Comparison of ENCODE assay signal across 8 cellular contexts in the genomic region with DNA sequence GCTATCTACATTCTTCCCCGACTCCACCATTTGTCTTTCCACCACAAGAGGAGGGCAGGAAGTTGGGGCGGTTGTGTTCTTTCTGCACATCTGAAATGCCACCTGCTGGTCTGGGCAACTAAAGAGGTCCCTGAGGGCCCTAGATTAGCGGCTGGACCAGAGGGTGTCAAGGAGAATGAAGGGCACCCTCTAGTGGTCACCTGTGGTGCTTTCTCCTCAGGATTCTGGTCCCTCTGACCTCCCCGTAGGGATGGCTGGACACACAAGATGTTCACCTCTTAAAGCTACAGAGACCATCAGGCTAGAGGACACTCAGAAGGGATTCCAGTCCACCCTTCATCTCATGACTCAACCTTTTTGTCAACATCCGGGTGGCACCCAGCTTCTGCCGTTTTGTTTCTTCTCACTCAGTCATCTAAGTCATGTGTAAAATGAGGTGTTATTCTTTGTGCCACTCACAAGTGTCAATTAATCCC. TPM values are rescaled to one million over a fixed set of nuclear protein-coding genes. Genes with fewer than 3 reads are reported as not detected.
DNase-seq lines count a peak whose midpoint lies in the region; ATAC-seq and TF ChIP-seq lines count a peak whose summit lies in the region.

No MANE protein-coding gene starts in this region.

- H3K27ac Mint-ChIP-seq in Caco-2 (ENCODE audit: unreplicated experiment) = no peak overlapping the region

- no peak overlapping the region for H3K9ac ChIP-seq in GM23248

- H3K79me2 ChIP-seq in GM23248 (ENCODE audit: insufficient read depth) = no peaks in the 10 kb centered on the region

- no peaks in the 10 kb centered on the region for H3K4me1 Mint-ChIP-seq in Caco-2 (ENCODE audit: low read depth, unreplicated experiment)

- no peaks in the 10 kb centered on the region for H3K4me1 ChIP-seq in Caco-2
- H3K4me1 ChIP-seq in GM23248 (ENCODE audit: insufficient read depth) = no peaks in the 10 kb centered on the region

- H3K4me2 ChIP-seq in GM23248 (ENCODE audit: unreplicated experiment) = no peak overlapping the region

- H3K9me2 ChIP-seq in GM23248 (ENCODE audit: insufficient read depth) = no peaks in the 10 kb centered on the region

- BruUV-seq in Caco-2 (replicated peaks; lab: Mats Ljungman, UMichigan) = no TSS peak

- TF ChIP-seq CTCF in Caco-2 (IDR thresholded peaks at IDR 0.05; ENCODE audit: insufficient read depth in 1 of 2, low read depth in 1 of 2, low read length in 1 of 2, severe bottlenecking in 1 of 2, unreplicated experiment in 1 of 2) = peak in 1 of 2 experiments; percentile 24

- WGBS in GM23248 (ENCODE audit: low coverage in 1 of 2, low lambda C conversion rate in 2 of 2, missing lambda C conversion rate in 2 of 2), 2 experiments = 40 to 42% methylated on average over 6 of the region's 6 CpGs

- no peaks in the 10 kb centered on the region for H3K27me3 ChIP-seq in Caco-2 (replicated peaks; ENCODE audit: control insufficient read depth, insufficient read depth, low read length)
- no peaks in the 10 kb centered on the region for H3K27me3 ChIP-seq in GM23248 (replicated peaks; ENCODE audit: insufficient read depth)

- in situ Hi-C loops in GM23248 (cut with MboI) = no loop called here

- CTCF ChIA-PET in Caco-2 (lab: Charles Lee) = no interaction called here

- H4K20me1 ChIP-seq in GM23248 (ENCODE audit: insufficient read depth) = no peaks in the 10 kb centered on the region

- no peaks in the 10 kb centered on the region for H3K27me3 Mint-ChIP-seq in Caco-2 (ENCODE audit: insufficient read depth, unreplicated experiment)

- POLR2A ChIA-PET in Caco-2 (lab: Charles Lee) = no interaction called here

- H3K9me3 Mint-ChIP-seq in Caco-2 (ENCODE audit: unreplicated experiment) = no peaks in the 10 kb centered on the region

- H3K4me3 Mint-ChIP-seq in Caco-2 (ENCODE audit: unreplicated experiment) = no peak overlapping the region

- no peaks in the 10 kb centered on the region for H3K9me3 ChIP-seq in Caco-2
- H3K9me3 ChIP-seq in GM23248 (ENCODE audit: low read depth) = no peaks in the 10 kb centered on the region

- H3K36me3 ChIP-seq in Caco-2 (ENCODE audit: control insufficient read depth, insufficient read depth, low read length) (no peaks in the 10 kb centered on the region), GM23248 (ENCODE audit: low read depth) (no peaks in the 10 kb centered on the region)

- H3K4me3 ChIP-seq in Caco-2 (ENCODE audit: low read depth, low read length) (no peak overlapping the region), GM23248 (no peak overlapping the region)

- DNase-seq in Caco-2 (peak; percentile 48 to 49), GM23248 (peak; percentile 65), NCI-H524 treated with DMSO at 0.1 percent for 48 hours (lab: John Stamatoyannopoulos, UW) (peak; percentile 13), activated T-cell treated with anti-CD3 and anti-CD28 coated beads for 4 hours (peak; percentile 10), head of caudate nucleus (peak in 29 of 42 donors; percentile 6 to 73 (median 31)), sciatic nerve (ENCODE audit: low spot score) (no peak), NCI-H1048 (lab: John Stamatoyannopoulos, UW) (no peak)

- H2AFZ ChIP-seq in GM23248 = no peak overlapping the region

- ATAC-seq in sciatic nerve (peak; percentile 50), GM18502 (IDR thresholded peaks at IDR 0.05; ENCODE audit: poor library complexity, unreplicated experiment) (no peak)

- no peak overlapping the region for H3K27ac ChIP-seq in GM23248

- no peaks in the 10 kb centered on the region for H3K36me3 Mint-ChIP-seq in Caco-2 (ENCODE audit: insufficient read depth, unreplicated experiment)

- intact Hi-C loops in Caco-2 (cut with micrococcal nuclease; ENCODE audit: unreplicated experiment) (no loop called here), head of caudate nucleus (cut with DNase I) (no loop called here), sciatic nerve (cut with DNase I) (no loop called here)

- H3F3A ChIP-seq in GM23248 (ENCODE audit: insufficient read depth) = no peaks in the 10 kb centered on the region

RNA-seq across cellular contexts. Expression of a gene that starts 2.9 kb away (rescaled TPM):
- total RNA-seq in Caco-2 (2022) (not detected in 2 replicates), sciatic nerve (4.9 TPM)
- total RNA-seq in GM23248 (2014; rRNA removed; shearing (Covaris generic)) = not detected in 2 replicates
- polyA plus RNA-seq in GM23248 (2016; fragmentation: Nextera tagmentation; extraction: Ambion mirVana) = 0.11 and 0.30 TPM in 2 replicates

RNA-seq across cellular contexts. Expression of a gene that starts 44.5 kb away (rescaled TPM):
- total RNA-seq in Caco-2 (2022) = 21.8 and 22.4 TPM in 2 replicates
- total RNA-seq in GM23248 (2014; rRNA removed; shearing (Covaris generic)) = 26.3 and 51.2 TPM in 2 replicates
- polyA plus RNA-seq in GM23248 (2016; fragmentation: Nextera tagmentation; extraction: Ambion mirVana) = 33.1 and 33.6 TPM in 2 replicates
- total RNA-seq in sciatic nerve = 49.1 TPM

RNA-seq across cellular contexts. Expression of a gene that starts 45.9 kb away (rescaled TPM):
- total RNA-seq in Caco-2 (2022) = 6.2 and 7.5 TPM in 2 replicates
- total RNA-seq in GM23248 (2014; rRNA removed; shearing (Covaris generic)) = 5.1 and 6.2 TPM in 2 replicates
- polyA plus RNA-seq in GM23248 (2016; fragmentation: Nextera tagmentation; extraction: Ambion mirVana) = 2.2 and 3.1 TPM in 2 replicates
- total RNA-seq in sciatic nerve = 16.5 TPM

Comparison
In these comparisons a context has a peak if more than half of its experiments do, and no peak if none do; other contexts are left out.
1. DNase-seq: peak in Caco-2 (2 of 2), GM23248 (single experiment), NCI-H524 treated with DMSO at 0.1 percent for 48 hours (single experiment), activated T-cell treated with anti-CD3 and anti-CD28 coated beads for 4 hours (single experiment) and head of caudate nucleus (29 of 42); none in sciatic nerve (single experiment) and NCI-H1048 (single experiment).